Comparison of ENCODE assay signal across 8 cellular contexts in the genomic region with DNA sequence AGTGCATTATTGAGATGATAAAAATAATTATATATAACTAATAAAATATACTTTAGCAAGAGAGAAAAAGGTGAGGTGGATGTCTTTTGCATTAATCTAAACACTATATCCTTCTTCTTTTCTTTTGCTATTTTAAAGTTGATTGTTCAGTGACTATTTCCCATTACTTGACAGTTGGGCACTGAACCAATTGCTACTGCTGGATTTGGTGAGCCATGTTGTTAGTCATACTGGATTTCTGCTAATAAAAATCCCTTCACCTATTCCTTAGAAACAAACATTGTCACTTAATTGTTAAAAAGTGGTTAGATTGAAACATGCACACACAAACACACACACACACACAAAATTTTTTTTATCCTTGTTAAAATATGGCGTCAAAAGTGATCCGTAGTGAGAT.
"Had no signal": no experiment of that assay in that cellular context is flagged by ENCODE, and none has a peak within 500 bp of the region (broad histone marks: within the 10 kb centered on the region; RNA-seq: fewer than 3 reads in every experiment).

No MANE protein-coding gene starts in this region.

- ATAC-seq: HCT116, HepG2 had no signal

- H3K9ac ChIP-seq: GM23248 had no signal

- H3K36me3 ChIP-seq: HAP-1 had no signal

- H3K27ac ChIP-seq: GM23248 had no signal

- H3K27ac Mint-ChIP-seq: HFFc6, IgD-negative memory B cell had no signal

- H3K4me1 ChIP-seq: HAP-1 had no signal

- DNase-seq: GM23248, GOT3, H7, HFFc6 had no signal

- H3K4me3 ChIP-seq: GM23248, HAP-1 had no signal

- H3K9me3 ChIP-seq: HAP-1 had no signal

- H3K4me1 Mint-ChIP-seq: IgD-negative memory B cell had no signal

- H3K4me3 Mint-ChIP-seq: HFFc6, IgD-negative memory B cell had no signal

- H2AFZ ChIP-seq: GM23248 had no signal

- H3K27me3 Mint-ChIP-seq: IgD-negative memory B cell had no signal
